In the genomic region with DNA sequence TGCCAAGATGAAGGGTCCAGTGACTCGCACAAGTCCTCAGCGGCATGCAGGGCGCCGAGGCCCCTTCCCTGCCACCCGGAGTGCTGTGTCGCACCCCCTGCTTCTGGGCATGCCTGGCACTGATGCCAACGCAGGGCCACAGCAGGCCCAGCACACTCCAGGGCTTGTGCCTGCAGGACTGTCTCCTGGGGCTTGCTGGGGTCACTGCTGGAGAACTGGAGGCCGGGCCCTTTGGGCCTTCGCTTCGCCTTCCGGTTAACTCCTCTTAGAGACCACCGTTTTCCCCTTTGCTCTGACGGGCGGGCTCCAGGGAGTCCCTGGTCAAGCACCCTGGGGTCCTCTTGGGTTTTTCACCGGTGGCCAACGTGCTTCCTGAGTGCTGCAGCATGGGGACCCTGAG, we compare ENCODE assay signal across 22 cellular contexts.
DNase-seq lines count a peak whose midpoint lies in the region; ATAC-seq and TF ChIP-seq lines count a peak whose summit lies in the region.
"Had no signal": no experiment of that assay in that cellular context is flagged by ENCODE, and none has a peak within 500 bp of the region (broad histone marks: within the 10 kb centered on the region; RNA-seq: fewer than 3 reads in every experiment).

No MANE protein-coding gene starts in this region.

- no peaks in the 10 kb centered on the region for H3K9me3 ChIP-seq in cardiac muscle cell (ENCODE audit: low read depth)
- no peaks in the 10 kb centered on the region for H3K9me3 ChIP-seq in right cardiac atrium (ENCODE audit: control insufficient read depth, low read length)
- H3K9me3 ChIP-seq in ascending aorta, result no peaks in the 10 kb centered on the region
- H3K9me3 ChIP-seq: Peyer's patch, testis had no signal

- H3K27me3 ChIP-seq in cardiac muscle cell (no peaks in the 10 kb centered on the region), right cardiac atrium (ENCODE audit: control insufficient read depth, insufficient read depth) (no peaks in the 10 kb centered on the region), ascending aorta (no peaks in the 10 kb centered on the region)
- H3K27me3 ChIP-seq: brain microvascular endothelial cell, Peyer's patch, testis had no signal

- no peak for DNase-seq in cardiac muscle cell (ENCODE audit: low read depth in 1 of 2, low spot score in 1 of 2)
- DNase-seq in right cardiac atrium, result no peak
- DNase-seq in RWPE1 (ENCODE audit: low spot score), result no peak
- no peak for DNase-seq in ascending aorta (ENCODE audit: low spot score in 2 of 2)
- DNase-seq in NCI-H510A treated with DMSO at 0.1 percent for 48 hours (lab: John Stamatoyannopoulos, UW), result no peak
- DNase-seq in cerebellum (ENCODE audit: low spot score), result no peak
- DNase-seq: activated naive CD4-positive, alpha-beta T cell treated with Interleukin-2 at 50 U/mL for 16 hours; activated T-cell treated with anti-CD3 and anti-CD28 coated beads, Interleukin-2, amount 50 U/mL, for 1 hour; AML-193; brain microvascular endothelial cell; DMS153; HCEC 1CT; MV-4-11; natural killer cell; NCI-H345; SHP77 treated with DMSO at 0.1 percent for 48 hours; stimulated activated naive CD4-positive, alpha-beta T cell; testis had no signal

- WGBS in right cardiac atrium, result 92% methylated on average over 16 of the region's 16 CpGs

- ATAC-seq in right cardiac atrium (no peak), esophagus mucosa (peak; percentile 8), HG03159 (IDR thresholded peaks at IDR 0.05; ENCODE audit: unreplicated experiment) (no peak)
- ATAC-seq: natural killer cell had no signal

- POLR2A ChIA-PET in RWPE1 (lab: Yijun Ruan, JAX; ENCODE audit: low non-redundant PET), result no interaction called here

- H3K4me1 ChIP-seq in cardiac muscle cell (ENCODE audit: low read depth) (peaks cover 22% of the 10 kb centered on the region), right cardiac atrium (ENCODE audit: control insufficient read depth, insufficient read depth, low read length) (peaks cover 3% of the 10 kb centered on the region), ascending aorta (peaks cover 0 to 2% of the 10 kb centered on the region in 2 donors)
- H3K4me1 ChIP-seq: Peyer's patch had no signal

- intact Hi-C loops in right cardiac atrium (cut with DNase I) (no loop called here), ascending aorta (cut with DNase I) (no loop called here)

- CTCF ChIA-PET in RWPE1 (lab: Yijun Ruan, JAX), result no interaction called here

- H3K36me3 ChIP-seq in cardiac muscle cell (peaks cover under 1% of the 10 kb centered on the region), ascending aorta (peaks cover 9 to 10% of the 10 kb centered on the region in 2 donors)

- TF ChIP-seq CTCF in cardiac muscle cell (IDR thresholded peaks at IDR 0.05; ENCODE audit: low read depth, low read length), result no peak
- no peak for TF ChIP-seq CTCF in RWPE1 (conservative IDR thresholded peaks at IDR 0.05; ENCODE audit: low read depth)
- no peak for TF ChIP-seq CTCF in ascending aorta (IDR thresholded peaks at IDR 0.05)

- H3K27ac ChIP-seq in cardiac muscle cell (peak overlapping the region; percentile 18), right cardiac atrium (ENCODE audit: low read length) (no peak overlapping the region), RWPE1 (0 out of 2 replicates have a peak overlapping the region, but pooled peaks have one; percentile 65), ascending aorta (no peak overlapping the region)
- H3K27ac ChIP-seq: brain microvascular endothelial cell, Peyer's patch, testis had no signal

- H3K4me3 ChIP-seq in cardiac muscle cell (no peak overlapping the region), right cardiac atrium (ENCODE audit: low read length) (no peak overlapping the region), ascending aorta (no peak overlapping the region)
- H3K4me3 ChIP-seq: lung, Peyer's patch, testis had no signal

Comparison
In these comparisons a context has a peak if more than half of its experiments do, and no peak if none do; other contexts are left out.
1. H3K27ac ChIP-seq: peak in cardiac muscle cell (single experiment) and RWPE1 (single experiment); none in right cardiac atrium (single experiment) and ascending aorta (0 of 2).